In the genomic region with DNA sequence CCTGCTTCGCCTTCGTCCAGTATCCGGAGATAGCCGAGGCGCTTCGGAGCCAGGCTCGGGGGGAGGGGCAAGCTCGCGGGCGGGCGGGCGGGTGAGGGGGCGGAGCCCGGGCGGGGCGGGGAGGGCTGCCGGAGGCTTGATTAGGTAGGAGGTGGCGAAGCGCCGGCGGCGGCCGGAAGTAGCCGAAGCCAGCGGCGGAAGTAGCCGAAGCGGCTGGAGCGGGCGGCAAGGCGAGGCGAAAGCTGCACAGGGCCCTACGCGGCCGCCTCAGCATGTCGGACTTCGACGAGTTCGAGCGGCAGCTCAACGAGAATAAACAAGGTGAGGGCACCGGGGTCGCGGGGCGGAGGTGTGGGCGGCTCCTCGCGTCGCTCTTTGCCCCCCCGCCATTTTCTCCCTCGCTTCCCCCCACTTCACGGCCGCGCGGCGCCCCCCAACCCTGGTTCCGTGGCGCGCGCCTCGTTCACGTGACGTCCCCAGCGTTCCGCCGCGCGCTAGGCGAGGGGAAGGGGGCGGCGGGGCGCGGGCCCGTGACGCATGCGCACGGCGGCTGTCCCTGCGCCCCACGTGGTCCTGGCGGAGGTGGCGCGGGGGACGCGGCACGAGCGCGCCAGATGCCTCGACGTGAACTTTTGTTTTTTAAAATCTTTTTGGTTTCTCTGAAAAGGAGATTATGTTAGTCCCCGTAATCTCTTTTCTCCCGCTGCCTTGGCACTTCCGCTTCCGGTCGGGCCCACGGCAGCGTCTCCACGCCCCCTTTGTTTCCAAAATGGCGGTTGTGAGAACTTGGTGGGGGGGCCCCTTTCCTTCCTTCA, we compare ENCODE assay signal across 1 cellular context.
TF ChIP-seq lines count a peak whose summit lies in the region.

A gene (plus strand): TSS at position 203 of the 815 bp plus-strand sequence. CDS start 70 bp downstream, at position 273.

TF ChIP-seq in HepG2, 621 proteins besides CTCF, POLR2A, EP300 and RAD21 (continued from another document):
- TF ChIP-seq, protein P1, sequence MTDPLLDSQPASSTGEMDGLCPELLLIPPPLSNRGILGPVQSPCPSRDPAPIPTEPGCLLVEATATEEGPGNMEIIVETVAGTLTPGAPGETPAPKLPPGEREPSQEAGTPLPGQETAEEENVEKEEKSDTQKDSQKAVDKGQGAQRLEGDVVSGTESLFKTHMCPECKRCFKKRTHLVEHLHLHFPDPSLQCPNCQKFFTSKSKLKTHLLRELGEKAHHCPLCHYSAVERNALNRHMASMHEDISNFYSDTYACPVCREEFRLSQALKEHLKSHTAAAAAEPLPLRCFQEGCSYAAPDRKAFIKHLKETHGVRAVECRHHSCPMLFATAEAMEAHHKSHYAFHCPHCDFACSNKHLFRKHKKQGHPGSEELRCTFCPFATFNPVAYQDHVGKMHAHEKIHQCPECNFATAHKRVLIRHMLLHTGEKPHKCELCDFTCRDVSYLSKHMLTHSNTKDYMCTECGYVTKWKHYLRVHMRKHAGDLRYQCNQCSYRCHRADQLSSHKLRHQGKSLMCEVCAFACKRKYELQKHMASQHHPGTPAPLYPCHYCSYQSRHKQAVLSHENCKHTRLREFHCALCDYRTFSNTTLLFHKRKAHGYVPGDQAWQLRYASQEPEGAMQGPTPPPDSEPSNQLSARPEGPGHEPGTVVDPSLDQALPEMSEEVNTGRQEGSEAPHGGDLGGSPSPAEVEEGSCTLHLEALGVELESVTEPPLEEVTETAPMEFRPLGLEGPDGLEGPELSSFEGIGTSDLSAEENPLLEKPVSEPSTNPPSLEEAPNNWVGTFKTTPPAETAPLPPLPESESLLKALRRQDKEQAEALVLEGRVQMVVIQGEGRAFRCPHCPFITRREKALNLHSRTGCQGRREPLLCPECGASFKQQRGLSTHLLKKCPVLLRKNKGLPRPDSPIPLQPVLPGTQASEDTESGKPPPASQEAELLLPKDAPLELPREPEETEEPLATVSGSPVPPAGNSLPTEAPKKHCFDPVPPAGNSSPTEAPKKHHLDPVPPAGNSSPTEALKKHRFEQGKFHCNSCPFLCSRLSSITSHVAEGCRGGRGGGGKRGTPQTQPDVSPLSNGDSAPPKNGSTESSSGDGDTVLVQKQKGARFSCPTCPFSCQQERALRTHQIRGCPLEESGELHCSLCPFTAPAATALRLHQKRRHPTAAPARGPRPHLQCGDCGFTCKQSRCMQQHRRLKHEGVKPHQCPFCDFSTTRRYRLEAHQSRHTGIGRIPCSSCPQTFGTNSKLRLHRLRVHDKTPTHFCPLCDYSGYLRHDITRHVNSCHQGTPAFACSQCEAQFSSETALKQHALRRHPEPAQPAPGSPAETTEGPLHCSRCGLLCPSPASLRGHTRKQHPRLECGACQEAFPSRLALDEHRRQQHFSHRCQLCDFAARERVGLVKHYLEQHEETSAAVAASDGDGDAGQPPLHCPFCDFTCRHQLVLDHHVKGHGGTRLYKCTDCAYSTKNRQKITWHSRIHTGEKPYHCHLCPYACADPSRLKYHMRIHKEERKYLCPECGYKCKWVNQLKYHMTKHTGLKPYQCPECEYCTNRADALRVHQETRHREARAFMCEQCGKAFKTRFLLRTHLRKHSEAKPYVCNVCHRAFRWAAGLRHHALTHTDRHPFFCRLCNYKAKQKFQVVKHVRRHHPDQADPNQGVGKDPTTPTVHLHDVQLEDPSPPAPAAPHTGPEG (CRISPR knock-in tag; IDR thresholded peaks at IDR 0.05), result 0 out of 2 replicates have a peak, but pooled peaks have one; percentile 63
